ENCODE assay signal across 11 cellular contexts in the genomic region with DNA sequence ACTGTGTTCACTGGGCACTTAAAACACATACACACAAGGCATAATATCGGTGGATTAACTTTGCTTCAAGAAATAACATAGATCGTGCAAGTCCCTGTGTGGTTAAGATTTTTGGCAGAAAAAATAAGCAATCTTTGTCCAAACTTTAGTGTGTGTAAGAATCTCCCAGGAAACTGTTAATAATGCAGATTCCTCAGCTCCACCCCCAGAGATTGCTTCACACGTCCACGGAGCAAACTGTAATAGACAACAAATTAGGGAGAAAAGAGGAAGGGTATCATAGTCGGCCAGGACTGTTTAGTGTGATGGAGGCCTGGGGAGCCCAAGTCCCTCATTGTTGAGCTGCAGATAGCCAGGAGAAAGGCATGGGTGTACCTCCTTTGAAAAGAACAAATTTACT.
"Had no signal": no experiment of that assay in that cellular context is flagged by ENCODE, and none has a peak within 500 bp of the region (broad histone marks: within the 10 kb centered on the region; RNA-seq: fewer than 3 reads in every experiment).

No MANE protein-coding gene starts in this region.

- DNase-seq: activated effector memory CD4-positive, alpha-beta T cell treated with Interleukin-2 at 50 U/mL for 16 hours; activated T-cell treated with anti-CD3 and anti-CD28 coated beads, Interleukin-2, amount 50 U/mL, for 1 hour; aorta; dorsolateral prefrontal cortex; heart right ventricle; kidney glomerular epithelial cell; small intestine had no signal

- H3K4me3 ChIP-seq: breast epithelium, dorsolateral prefrontal cortex, heart right ventricle, tibial artery, vagina had no signal

- ATAC-seq: activated CD4-positive, CD25-positive, alpha-beta regulatory T cell treated with anti-CD3 and anti-CD28 coated beads, Interleukin-2, amount 50 U/mL, for 24 hours; heart right ventricle had no signal
